ENCODE assay signal across 14 cellular contexts in genomic region chr4:125519376-125520171, GRCh38.
"Had no signal": no experiment of that assay in that cellular context is flagged by ENCODE, and none has a peak within 500 bp of the region (broad histone marks: within the 10 kb centered on the region; RNA-seq: fewer than 3 reads in every experiment).

No MANE protein-coding gene starts in this region.

- H3K9me3 ChIP-seq: uterus had no signal

- H3K4me1 ChIP-seq: tibial artery, uterus had no signal

- ATAC-seq: activated naive CD8-positive, alpha-beta T cell treated with anti-CD3 and anti-CD28 coated beads, Interleukin-2, amount 50 U/mL, for 24 hours; effector memory CD8-positive, alpha-beta T cell had no signal

- H3K36me3 ChIP-seq: left lung, tibial artery, uterus had no signal

- H3K27ac ChIP-seq: tibial artery, uterus, VCaP had no signal

- H3K4me3 ChIP-seq: left lung, tibial artery, uterus had no signal

- H3K27me3 ChIP-seq: left lung, tibial artery, uterus had no signal

- DNase-seq: activated CD4-positive, alpha-beta memory T cell treated with anti-CD3 and anti-CD28 coated beads, Interleukin-2, amount 10 ng/mL, durations not matched to agents 7 days and 5 days; activated naive CD8-positive, alpha-beta T cell treated with anti-CD3 and anti-CD28 coated beads, Interleukin-2, amount 50 U/mL, for 24 hours; activated T-cell treated with anti-CD3 and anti-CD28 coated beads, Interleukin-2, amount 50 U/mL, for 48 hours; cortex of kidney; effector memory CD8-positive, alpha-beta T cell; hypothalamus; immature natural killer cell; left lung; mesendoderm; small intestine; T1000; tibial artery; uterus had no signal
